In the genomic region with DNA sequence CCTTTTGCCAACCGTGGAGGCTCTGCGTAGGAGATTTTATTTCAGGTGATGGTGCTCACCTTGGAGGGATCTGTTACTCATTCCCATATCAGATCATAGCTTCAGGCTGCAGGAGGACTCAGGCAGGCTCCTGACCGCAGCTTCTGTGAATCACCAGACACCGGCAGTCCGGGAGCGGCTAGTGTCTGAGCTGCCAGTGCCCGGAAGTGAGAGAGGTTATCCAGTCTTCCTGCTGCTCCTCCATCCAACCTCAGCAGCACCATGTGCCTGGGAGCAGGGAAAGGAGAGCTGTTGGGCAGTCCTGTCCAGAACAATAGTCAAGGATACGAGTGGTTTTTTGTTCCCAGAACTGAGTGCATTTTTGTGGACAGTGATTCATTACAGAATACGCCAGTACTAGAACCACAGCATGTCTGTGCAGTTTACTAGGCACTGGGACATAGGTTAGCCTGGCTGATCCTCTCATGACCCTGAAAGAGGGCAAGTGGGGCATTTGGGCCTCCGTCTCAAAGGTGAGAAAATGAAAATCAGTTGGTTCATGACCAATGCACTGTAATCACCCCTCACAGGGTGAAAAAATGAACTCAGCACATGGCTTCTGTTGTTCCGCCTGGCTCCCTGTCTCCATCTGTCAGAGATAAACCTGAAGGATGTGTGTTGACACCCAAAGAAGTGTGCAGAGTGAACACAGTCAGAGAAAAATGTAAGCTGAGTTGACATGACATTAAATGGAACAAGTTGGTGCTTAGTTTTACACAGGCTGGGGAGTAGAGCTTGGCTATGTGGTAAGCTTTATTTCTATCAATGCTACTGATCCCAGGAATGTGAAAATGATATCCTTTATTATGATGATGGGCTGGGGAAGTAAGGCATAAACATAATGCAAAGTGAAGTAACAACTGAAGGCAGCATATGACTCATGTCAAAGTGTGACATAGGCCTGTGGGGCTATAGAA, we compare ENCODE assay signal across 12 cellular contexts. TPM values are rescaled to one million over a fixed set of nuclear protein-coding genes. Genes with fewer than 3 reads are reported as not detected.
DNase-seq lines count a peak whose midpoint lies in the region; ATAC-seq, FAIRE-seq and TF ChIP-seq lines count a peak whose summit lies in the region.
"Had no signal": no experiment of that assay in that cellular context is flagged by ENCODE, and none has a peak within 500 bp of the region (broad histone marks: within the 10 kb centered on the region; RNA-seq: fewer than 3 reads in every experiment).

No MANE protein-coding gene starts in this region.

- H3K27ac ChIP-seq in cardiac muscle cell, result peak overlapping the region; percentile 77
- H3K27ac ChIP-seq in K562 (ENCODE audit: extremely low read depth, low read depth, low read length), result no peak overlapping the region
- H3K27ac ChIP-seq: BLaER1 treated with 17β-estradiol and CSF1 and Interleukin-3, amounts not matched to agents 10 nM and 100 nM had no signal

- H3K9me3 ChIP-seq in cardiac muscle cell (ENCODE audit: low read depth) (no peaks in the 10 kb centered on the region), K562 (replicated peaks; ENCODE audit: control insufficient read depth, insufficient read depth, low read depth, low read length) (no peaks in the 10 kb centered on the region)
- H3K9me3 ChIP-seq: BLaER1 treated with 17β-estradiol and CSF1 and Interleukin-3, amounts not matched to agents 10 nM and 100 nM had no signal

- TF ChIP-seq CTCF in cardiac muscle cell (IDR thresholded peaks at IDR 0.05; ENCODE audit: low read depth, low read length) (no peak), K562 (IDR thresholded peaks at IDR 0.05 in 2 of 3, conservative IDR thresholded peaks at IDR 0.05 in 1 of 3; ENCODE audit: insufficient read depth in 2 of 3, low read depth in 1 of 3, low read length in 3 of 3) (no peak), kidney epithelial cell (IDR thresholded peaks at IDR 0.05; ENCODE audit: insufficient read depth, low read length, poor library complexity, severe bottlenecking) (no peak)

- no peak overlapping the region for H3K9ac ChIP-seq in K562 (ENCODE audit: insufficient read depth in 1 of 2, low read depth in 2 of 2, low read length in 2 of 2)
- H3K9ac ChIP-seq: BLaER1 treated with 17β-estradiol and CSF1 and Interleukin-3, amounts not matched to agents 10 nM and 100 nM had no signal

- no peak for FAIRE-seq in K562 (lab: Jason Lieb, UNC)
- FAIRE-seq: islet of Langerhans had no signal

- in situ Hi-C loops in K562 (cut with MboI), result no loop called here

- H4K20me1 ChIP-seq in K562 (replicated peaks; ENCODE audit: control insufficient read depth, insufficient read depth, low read length), result no peaks in the 10 kb centered on the region
- H4K20me1 ChIP-seq: BLaER1 treated with 17β-estradiol and CSF1 and Interleukin-3, amounts not matched to agents 10 nM and 100 nM had no signal

- no peak for TF ChIP-seq POLR2A in K562 (conservative IDR thresholded peaks at IDR 0.05)

- ATAC-seq in K562 (peak; percentile 46), GM18861 (IDR thresholded peaks at IDR 0.05; ENCODE audit: unreplicated experiment) (no peak)

- 3% methylated on average over 11 of the region's 11 CpGs for WGBS in K562 (ENCODE audit: insufficient coverage, low coverage, missing lambda C conversion rate)

- peak; percentile 51 to 99 for DNase-seq in cardiac muscle cell (ENCODE audit: low read depth in 1 of 2, low spot score in 1 of 2)
- DNase-seq in cardiac septum (ENCODE audit: low spot score), result no peak
- peak in 1 of 4 experiments; percentile 33 for DNase-seq in K562 (ENCODE audit: extremely low read depth in 1 of 4, low spot score in 3 of 4)
- DNase-seq in kidney epithelial cell (ENCODE audit: low read depth), result peak; percentile 99
- DNase-seq in mesenteric fat pad (ENCODE audit: low spot score), result no peak
- no peak for DNase-seq in NCI-H524 treated with DMSO at 0.1 percent for 48 hours (lab: John Stamatoyannopoulos, UW)
- no peak for DNase-seq in effector CD8-positive, alpha-beta T cell (lab: John Stamatoyannopoulos, UW)
- DNase-seq: amygdala; stimulated activated CD4-positive, alpha-beta T cell treated with anti-CD3 and anti-CD28 coated beads, Interleukin-4, amount 100 ng/mL, for 4 hours had no signal

- CTCF ChIA-PET in K562 (lab: Yijun Ruan, JAX; ENCODE audit: low intra/inter-chr PET ratio), result interaction anchor here (0.6 kb wide), 1 partner anchor 448 kb away, joined by 3 read pairs; no protein-coding TSS in a partner anchor

- H3K4me3 ChIP-seq in cardiac muscle cell (no peak overlapping the region), K562 (no peak overlapping the region), kidney epithelial cell (ENCODE audit: low read depth, low read length) (no peak overlapping the region)
- H3K4me3 ChIP-seq: BLaER1 treated with 17β-estradiol and CSF1 and Interleukin-3, amounts not matched to agents 10 nM and 100 nM had no signal

- BruUV-seq in K562 (replicated peaks; lab: Mats Ljungman, UMichigan), result no TSS peak

- H3K36me3 ChIP-seq in cardiac muscle cell (no peaks in the 10 kb centered on the region), K562 (ENCODE audit: control insufficient read depth, insufficient read depth, low read length) (no peaks in the 10 kb centered on the region), kidney epithelial cell (ENCODE audit: control insufficient read depth, insufficient read depth, low read length) (no peaks in the 10 kb centered on the region)
- H3K36me3 ChIP-seq: BLaER1 treated with 17β-estradiol and CSF1 and Interleukin-3, amounts not matched to agents 10 nM and 100 nM had no signal

- H3K4me1 ChIP-seq in cardiac muscle cell (ENCODE audit: low read depth) (peaks cover 81% of the 10 kb centered on the region), K562 (replicated peaks in 1 of 2; ENCODE audit: control insufficient read depth in 2 of 2, insufficient read depth in 2 of 2, low read length in 2 of 2) (no peaks in the 10 kb centered on the region; a peak in 1 of 5 replicates)

- no peak overlapping the region for H3K4me2 ChIP-seq in K562 (ENCODE audit: insufficient read depth, low read length)
- H3K4me2 ChIP-seq: BLaER1 treated with 17β-estradiol and CSF1 and Interleukin-3, amounts not matched to agents 10 nM and 100 nM had no signal

- no peak for TF ChIP-seq RAD21 in K562 (CRISPR knock-in tag; conservative IDR thresholded peaks at IDR 0.05 in 1 of 2, IDR thresholded peaks at IDR 0.05 in 1 of 2)

- no peak for TF ChIP-seq EP300 in K562 (IDR thresholded peaks at IDR 0.05; ENCODE audit: low read length)

- H2AFZ ChIP-seq in K562 (ENCODE audit: low read depth, low read length), result no peak overlapping the region

- no peaks in the 10 kb centered on the region for H3K9me1 ChIP-seq in K562 (ENCODE audit: control insufficient read depth, insufficient read depth, low read length)

- no peaks in the 10 kb centered on the region for H3K79me2 ChIP-seq in K562 (ENCODE audit: control insufficient read depth, insufficient read depth, low read length)

- POLR2A ChIA-PET in K562 (lab: Yijun Ruan, JAX), result interaction anchor here (0.8 kb wide), 1 partner anchor 324 kb away, joined by 4 read pairs; no protein-coding TSS in a partner anchor

- H3K27me3 ChIP-seq in cardiac muscle cell (no peaks in the 10 kb centered on the region), K562 (ENCODE audit: control insufficient read depth in 2 of 2, insufficient read depth in 2 of 2, low read length in 2 of 2) (peaks cover 2 to 23% of the 10 kb centered on the region in 2 experiments; a peak in 3 of 5 replicates), kidney epithelial cell (ENCODE audit: control insufficient read depth, insufficient read depth, low read length) (no peaks in the 10 kb centered on the region)
- H3K27me3 ChIP-seq: BLaER1 treated with 17β-estradiol and CSF1 and Interleukin-3, amounts not matched to agents 10 nM and 100 nM had no signal

- intact Hi-C loops in cardiac septum (cut with DNase I) (loop anchor here (5.0 kb wide), 1 partner anchor 48 kb away; no protein-coding TSS in a partner anchor), K562 (cut with micrococcal nuclease) (no loop called here)

TF ChIP-seq in K562, 482 proteins besides CTCF, POLR2A, EP300 and RAD21:
- TF ChIP-seq ELF1 (tag; IDR thresholded peaks at IDR 0.05), result peak; percentile 55
- 0 out of 2 replicates have a peak, but pooled peaks have one; percentile 30 for TF ChIP-seq GABPA (tag; conservative IDR thresholded peaks at IDR 0.05; ENCODE audit: low read depth)
- TF ChIP-seq ZNF586 (CRISPR knock-in tag; conservative IDR thresholded peaks at IDR 0.05), result no peak
- peak; percentile 60 for TF ChIP-seq ZNF263 (CRISPR knock-in tag; IDR thresholded peaks at IDR 0.05; ENCODE audit: borderline replicate concordance)
- peak; percentile 83 for TF ChIP-seq FOSL1 (tag; conservative IDR thresholded peaks at IDR 0.05)
- TF ChIP-seq JUND (IDR thresholded peaks at IDR 0.05; ENCODE audit: borderline replicate concordance, low read depth, low read length), result peak; percentile 25; the same call in 1 of the 2 replicates
- no peak for TF ChIP-seq JUND (tag; IDR thresholded peaks at IDR 0.05; ENCODE audit: borderline replicate concordance, low read depth, low read length)

RNA-seq across cellular contexts. Expression of gene FHOD3, which starts 12.2 kb away (rescaled TPM):
- total RNA-seq in cardiac muscle cell (262 and 347 TPM in 2 replicates), cardiac septum (311 TPM), K562 (2014; rRNA removed) (not detected in 2 replicates), K562 (2014; rRNA removed; fragmentation: Illumina TruSeq; extraction: Trizol) (not detected in 2 replicates), K562 (2015; rRNA removed; fragmentation: Illumina TruSeq; extraction: Trizol) (not detected in 2 replicates), K562 (2021) (0.11 TPM in 1 of 2 replicates, not detected in the other), kidney epithelial cell (47.2 and 57.3 TPM in 2 replicates), mesenteric fat pad (5.4 TPM)
- polyA plus RNA-seq in cardiac muscle cell (127 and 129 TPM in 2 replicates), K562 (2011; rRNA removed) (not detected in 2 replicates), K562 (2014; fragmentation: Illumina TruSeq; extraction: Trizol) (not detected in 2 replicates), K562 (2014; fragmentation: Nextera tagmentation; extraction: Ambion mirVana) (not detected), K562 (2014; rRNA removed) (not detected in 2 replicates)
- not detected in 2 replicates for total RNA-seq in K562 (2011; cell fraction: chromatin; rRNA removed; ENCODE audit: low replicate concordance)
- total RNA-seq in K562 (2011; cell fraction: nucleolus; rRNA removed), result not detected in 2 replicates
- not detected in 2 replicates for total RNA-seq in K562 (2011; cell fraction: nucleoplasm; rRNA removed)
- not detected in 2 replicates for polyA plus RNA-seq in K562 (2011; cell fraction: cytosol; rRNA removed)
- polyA plus RNA-seq in K562 (2011; cell fraction: nucleus; rRNA removed), result not detected in 2 replicates
- polyA plus RNA-seq in K562 (2012), result 0.08 TPM in 1 of 2 replicates, not detected in the other
- not detected in 2 replicates for polyA minus RNA-seq in K562 (2011; rRNA and poly(A)+ RNA removed)
- not detected in 2 replicates for polyA minus RNA-seq in K562 (2011; cell fraction: cytosol; rRNA and poly(A)+ RNA removed)
- not detected in 2 replicates for polyA minus RNA-seq in K562 (2011; cell fraction: nucleus; rRNA and poly(A)+ RNA removed)

Comparison
In these comparisons a context has a peak if more than half of its experiments do, and no peak if none do; other contexts are left out.
1. DNase-seq: peak in cardiac muscle cell (2 of 2) and kidney epithelial cell (single experiment); none in cardiac septum (single experiment), mesenteric fat pad (single experiment), NCI-H524 treated with DMSO at 0.1 percent for 48 hours (single experiment) and effector CD8-positive, alpha-beta T cell (single experiment).